ENCODE assay signal across 9 cellular contexts in the genomic region with DNA sequence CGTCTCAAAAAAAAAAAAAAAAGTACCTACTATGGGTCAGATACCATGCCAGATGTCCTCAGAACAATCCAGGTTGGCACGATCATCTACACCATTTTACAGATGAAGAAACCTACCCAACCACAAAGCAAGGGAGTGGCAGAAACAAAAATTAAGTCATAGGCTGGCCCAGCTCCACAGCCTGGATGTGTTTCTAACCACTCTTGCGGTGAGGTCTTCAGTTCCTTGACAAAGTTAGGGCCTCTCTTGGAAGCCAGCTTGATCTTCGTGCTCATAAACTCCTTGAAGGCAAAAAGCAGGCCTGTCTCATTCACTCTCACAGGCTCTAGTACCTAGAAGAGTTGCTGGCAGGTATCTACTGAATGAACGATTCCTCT. TPM values are rescaled to one million over a fixed set of nuclear protein-coding genes. Genes with fewer than 3 reads are reported as not detected.
DNase-seq lines count a peak whose midpoint lies in the region; ATAC-seq, FAIRE-seq and TF ChIP-seq lines count a peak whose summit lies in the region.
"Had no signal": no experiment of that assay in that cellular context is flagged by ENCODE, and none has a peak within 500 bp of the region (broad histone marks: within the 10 kb centered on the region; RNA-seq: fewer than 3 reads in every experiment).

No MANE protein-coding gene starts in this region.

- peak overlapping the region; percentile 94 for H3K27ac Mint-ChIP-seq in astrocyte (ENCODE audit: unreplicated experiment)

- no peak for TF ChIP-seq CTCF in HEK293 (tag by site-specific recombination; IDR thresholded peaks at IDR 0.05)
- no peak for TF ChIP-seq CTCF in astrocyte (IDR thresholded peaks at IDR 0.05; ENCODE audit: insufficient read depth, low read depth, low read length)
- TF ChIP-seq CTCF in lower leg skin (IDR thresholded peaks at IDR 0.05), result no peak

- CTCF ChIA-PET in HEK293 (lab: Yijun Ruan, JAX), result interaction anchor here (0.9 to 1.8 kb wide), 3 partner anchors 42 to 93 kb away, joined by 3 read pairs; no protein-coding TSS in a partner anchor

- H3K4me2 ChIP-seq in astrocyte (ENCODE audit: low read length), result peak overlapping the region; percentile 76

- ATAC-seq in HG03378 (IDR thresholded peaks at IDR 0.05; ENCODE audit: unreplicated experiment) (no peak), GM21723 (IDR thresholded peaks at IDR 0.05; ENCODE audit: unreplicated experiment) (no peak)

- FAIRE-seq in astrocyte (lab: Jason Lieb, UNC), result no peak

- POLR2A ChIA-PET in HEK293 (lab: Yijun Ruan, JAX), result interaction anchor here (1.1 kb wide), 1 partner anchor 53 kb away, joined by 4 read pairs; a partner anchor contains a TSS

- peak overlapping the region; percentile 52 for H3K9ac ChIP-seq in astrocyte (ENCODE audit: low read length)

- H3K27me3 Mint-ChIP-seq in astrocyte (ENCODE audit: low read depth, unreplicated experiment), result no peaks in the 10 kb centered on the region

- H3K4me1 ChIP-seq in HEK293 (ENCODE audit: control insufficient read depth, insufficient read depth, low read length) (peaks cover 13% of the 10 kb centered on the region), astrocyte (ENCODE audit: insufficient read depth, low read length) (peaks cover 34% of the 10 kb centered on the region)

- no peaks in the 10 kb centered on the region for H3K9me3 ChIP-seq in HEK293 (ENCODE audit: control insufficient read depth, insufficient read depth, low read depth, low read length)
- no peaks in the 10 kb centered on the region for H3K9me3 ChIP-seq in astrocyte (ENCODE audit: insufficient read depth, low read depth, low read length)

- H3K36me3 ChIP-seq in HEK293 (ENCODE audit: control insufficient read depth in 2 of 2, insufficient read depth in 1 of 2, low read length in 2 of 2) (peaks cover 0 to 10% of the 10 kb centered on the region in 2 experiments; a peak in 2 of 3 replicates), astrocyte (ENCODE audit: insufficient read depth, low read length) (no peaks in the 10 kb centered on the region)

- H4K20me1 ChIP-seq in astrocyte (ENCODE audit: insufficient read depth, low read length), result peaks cover 92% of the 10 kb centered on the region

- H3K9me3 Mint-ChIP-seq in astrocyte (ENCODE audit: unreplicated experiment), result peaks cover 3% of the 10 kb centered on the region

- peaks cover 52% of the 10 kb centered on the region for H3K4me1 Mint-ChIP-seq in astrocyte (ENCODE audit: low read depth, unreplicated experiment)

- H3K79me2 ChIP-seq in astrocyte (ENCODE audit: insufficient read depth, low read length), result peaks cover 69% of the 10 kb centered on the region

- H3K27ac ChIP-seq in HEK293 (ENCODE audit: extremely low read depth, low read depth, low read length) (peak overlapping the region; percentile 4; the same call in 1 of the 2 replicates), astrocyte (ENCODE audit: low read depth, low read length) (peak overlapping the region; percentile 71)

- intact Hi-C loops in lower leg skin (cut with DNase I; ENCODE audit: low total_unique reads), result no loop called here

- peak; percentile 63 for DNase-seq in AG08395 (ENCODE audit: low spot score)
- peak; percentile 87 for DNase-seq in astrocyte (ENCODE audit: low read depth)
- DNase-seq in lower leg skin (ENCODE audit: low spot score in 2 of 2), result peak; percentile 78 to 92
- DNase-seq in NCI-H526 treated with DMSO at 0.1 percent for 48 hours (lab: John Stamatoyannopoulos, UW), result no peak
- no peak for DNase-seq in pons (ENCODE audit: low spot score)
- DNase-seq: NCI-H1436 treated with DMSO at 0.1 percent for 48 hours had no signal

- TF ChIP-seq POLR2A in lower leg skin (IDR thresholded peaks at IDR 0.05), result no peak

- 39 to 43% methylated on average over 5 of the region's 5 CpGs for WGBS in lower leg skin, 2 donors

- H2AFZ ChIP-seq in astrocyte (ENCODE audit: low read depth, low read length), result no peak overlapping the region

- peaks cover 14% of the 10 kb centered on the region for H3K36me3 Mint-ChIP-seq in astrocyte (ENCODE audit: low read depth, unreplicated experiment)

- H3K27me3 ChIP-seq in astrocyte (ENCODE audit: insufficient read depth, low read length), result no peaks in the 10 kb centered on the region

- no peak overlapping the region for H3K4me3 Mint-ChIP-seq in astrocyte (ENCODE audit: unreplicated experiment)

- H3K4me3 ChIP-seq in HEK293 (ENCODE audit: low read depth, low read length) (no peak overlapping the region), astrocyte (ENCODE audit: insufficient read depth, low read depth, low read length) (peak overlapping the region; percentile 18), lower leg skin (ENCODE audit: low read depth, poor library complexity, severe bottlenecking) (no peak overlapping the region)

TF ChIP-seq in HEK293, 187 proteins besides CTCF, POLR2A, EP300 and RAD21:
- no peak for TF ChIP-seq ZNF843 (tag by site-specific recombination; IDR thresholded peaks at IDR 0.05)
- TF ChIP-seq KLF1 (tag by site-specific recombination; IDR thresholded peaks at IDR 0.05), result peak; percentile 4; the same call in 1 of the 2 replicates

RNA-seq across cellular contexts. Expression of a gene that starts 6.2 kb away (rescaled TPM):
- total RNA-seq in astrocyte (74.2 and 84.0 TPM in 2 replicates), lower leg skin (10 to 100 TPM; 40.7 to 80.4 (median 61.4) TPM)

RNA-seq across cellular contexts. Expression of a gene that starts 51.1 kb away (rescaled TPM):
- 17.9 and 19.8 TPM in 2 replicates for total RNA-seq in astrocyte
- total RNA-seq in lower leg skin, result 10 to 100 TPM; 17.5 to 22.6 (median 18.0) TPM

RNA-seq across cellular contexts. Expression of a gene that starts 53.1 kb away (rescaled TPM):
- total RNA-seq in astrocyte (19.4 and 24.4 TPM in 2 replicates), lower leg skin (10 to 100 TPM; 16.8 to 27.1 (median 20.7) TPM)

RNA-seq across cellular contexts. Expression of a gene that starts 53.5 kb away (rescaled TPM):
- total RNA-seq in astrocyte, result 144 and 146 TPM in 2 replicates
- total RNA-seq in lower leg skin, result 10 to 100 TPM; 32.5 to 61.3 (median 42.7) TPM

Comparison
In these comparisons a context has a peak if more than half of its experiments do, and no peak if none do; other contexts are left out.
1. DNase-seq: peak in AG08395 (single experiment), astrocyte (single experiment) and lower leg skin (2 of 2); none in NCI-H526 treated with DMSO at 0.1 percent for 48 hours (single experiment) and pons (single experiment).